Comparison of ENCODE assay signal across 11 cellular contexts in the genomic region with DNA sequence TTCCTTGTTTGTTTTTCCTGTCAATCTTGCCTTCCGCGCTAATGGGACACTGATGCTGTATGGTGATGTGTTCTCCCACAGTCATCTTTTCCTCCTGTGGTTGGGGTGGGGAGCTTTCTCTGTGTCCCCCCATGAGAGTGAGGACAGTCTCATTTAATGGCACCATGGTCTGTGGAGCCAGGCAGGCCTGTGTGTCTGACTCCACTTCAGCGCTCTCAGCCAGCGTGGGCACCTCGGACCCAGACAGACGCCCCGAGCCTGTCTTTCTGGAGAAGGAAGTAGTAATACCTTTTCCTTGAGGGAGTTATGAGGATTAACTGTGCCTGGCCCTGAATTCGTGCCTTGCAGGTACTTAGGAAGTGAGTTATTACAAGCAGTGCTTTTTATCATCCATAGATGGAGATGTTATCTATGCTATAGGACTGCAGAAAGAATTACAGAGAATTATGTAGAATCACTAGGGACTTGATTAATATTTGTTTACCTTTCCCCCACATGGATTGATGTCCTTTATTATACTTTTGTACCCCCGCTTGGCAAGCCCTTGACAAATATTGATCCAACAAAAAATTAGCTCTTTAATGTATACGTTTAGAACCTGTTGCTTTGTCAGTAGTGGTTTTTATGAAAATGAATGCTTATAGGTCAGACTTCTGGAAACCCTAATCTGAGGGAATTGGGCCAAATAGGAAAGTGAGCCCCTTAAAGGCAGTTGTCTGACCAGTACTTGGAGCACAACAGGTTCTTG.
DNase-seq lines count a peak whose midpoint lies in the region; TF ChIP-seq lines count a peak whose summit lies in the region.
"Had no signal": no experiment of that assay in that cellular context is flagged by ENCODE, and none has a peak within 500 bp of the region (broad histone marks: within the 10 kb centered on the region; RNA-seq: fewer than 3 reads in every experiment).

No MANE protein-coding gene starts in this region.

- no peaks in the 10 kb centered on the region for H3K27me3 Mint-ChIP-seq in dendritic cell treated with granulocyte-macrophage colony-stimulating factor and Interleukin-4, amounts not matched to agents 40 ng/mL and 50 ng/mL, for 4 days

- no peaks in the 10 kb centered on the region for H3K9me3 Mint-ChIP-seq in dendritic cell treated with granulocyte-macrophage colony-stimulating factor and Interleukin-4, amounts not matched to agents 40 ng/mL and 50 ng/mL, for 4 days
- H3K9me3 Mint-ChIP-seq: immature natural killer cell had no signal

- peaks cover 100% of the 10 kb centered on the region for H4K20me1 ChIP-seq in BLaER1

- peak; percentile 75 for DNase-seq in NCI-H1417 treated with DMSO at 0.1 percent for 48 hours (lab: John Stamatoyannopoulos, UW)
- no peak for DNase-seq in neuronal stem cell (ENCODE audit: low spot score)
- no peak for DNase-seq in BE2C
- DNase-seq in stimulated activated naive CD4-positive, alpha-beta T cell treated with Interleukin-2 at 50 U/mL for 16 hours (lab: John Stamatoyannopoulos, UW) = no peak
- no peak for DNase-seq in NCI-H446 (lab: John Stamatoyannopoulos, UW)
- DNase-seq in COLO829 (ENCODE audit: low spot score) = no peak
- DNase-seq: immature natural killer cell; NCI-H510A treated with DMSO at 0.1 percent for 48 hours; stimulated activated CD4-positive, alpha-beta T cell treated with anti-CD3 and anti-CD28 coated beads, Interleukin-4, amount 100 ng/mL, for 4 hours had no signal

- no CpG with 5 or more reads among the region's 10 CpGs for WGBS in neuronal stem cell (ENCODE audit: extremely low coverage in 2 of 2, insufficient read length in 2 of 2, insufficient replicate concordance in 1 of 2), 2 donors

- H3K27ac Mint-ChIP-seq in dendritic cell treated with granulocyte-macrophage colony-stimulating factor and Interleukin-4, amounts not matched to agents 40 ng/mL and 50 ng/mL, for 4 days = peak overlapping the region; percentile 3

- peaks cover 6% of the 10 kb centered on the region for H3K36me3 Mint-ChIP-seq in dendritic cell treated with granulocyte-macrophage colony-stimulating factor and Interleukin-4, amounts not matched to agents 40 ng/mL and 50 ng/mL, for 4 days (ENCODE audit: low read depth)
- H3K36me3 Mint-ChIP-seq: immature natural killer cell had no signal

- no peaks in the 10 kb centered on the region for H3K36me3 ChIP-seq in BLaER1
- no peaks in the 10 kb centered on the region for H3K36me3 ChIP-seq in neuronal stem cell (replicated peaks in 1 of 2; ENCODE audit: control insufficient read depth in 2 of 2, insufficient read depth in 2 of 2, low read length in 2 of 2)
- no peaks in the 10 kb centered on the region for H3K36me3 ChIP-seq in BE2C

- no peak overlapping the region for H3K4me3 Mint-ChIP-seq in dendritic cell treated with granulocyte-macrophage colony-stimulating factor and Interleukin-4, amounts not matched to agents 40 ng/mL and 50 ng/mL, for 4 days

- H2BK120ac ChIP-seq in neuronal stem cell (ENCODE audit: low read depth, low read length) = no peak overlapping the region

- H3K18ac ChIP-seq in neuronal stem cell (ENCODE audit: low read length) = peak overlapping the region; percentile 8

- no peak for TF ChIP-seq CTCF in BE2C (IDR thresholded peaks at IDR 0.05; ENCODE audit: low read depth, low read length)

- peak overlapping the region; percentile 25 for H2AK5ac ChIP-seq in neuronal stem cell (ENCODE audit: low read depth, low read length)

- no peak overlapping the region for H3K4me3 ChIP-seq in BLaER1
- no peak overlapping the region for H3K4me3 ChIP-seq in neuronal stem cell (ENCODE audit: low read length in 2 of 2)
- no peak overlapping the region for H3K4me3 ChIP-seq in BE2C (ENCODE audit: low read depth, low read length)

- no peak overlapping the region for H4K8ac ChIP-seq in neuronal stem cell (ENCODE audit: low read depth, low read length)

- H2BK15ac ChIP-seq in neuronal stem cell (ENCODE audit: low read length) = no peak overlapping the region

- H2BK5ac ChIP-seq in neuronal stem cell (ENCODE audit: low read length) = no peak overlapping the region

- no peak overlapping the region for H2BK12ac ChIP-seq in neuronal stem cell (ENCODE audit: low read length)

- no peak overlapping the region for H3K14ac ChIP-seq in neuronal stem cell (ENCODE audit: low read length)

- peaks cover 56% of the 10 kb centered on the region for H3K4me1 Mint-ChIP-seq in dendritic cell treated with granulocyte-macrophage colony-stimulating factor and Interleukin-4, amounts not matched to agents 40 ng/mL and 50 ng/mL, for 4 days (ENCODE audit: low read depth)

- peaks cover 4% of the 10 kb centered on the region for H3K79me1 ChIP-seq in neuronal stem cell (ENCODE audit: low read depth, low read length)

- H3K4me2 ChIP-seq in BLaER1 (peak overlapping the region; percentile 55), neuronal stem cell (ENCODE audit: insufficient read depth, low read length, poor library complexity, severe bottlenecking) (no peak overlapping the region)

- H3K27me3 ChIP-seq in BLaER1 (no peaks in the 10 kb centered on the region), neuronal stem cell (ENCODE audit: control insufficient read depth in 3 of 3, insufficient read depth in 3 of 3, low read depth in 1 of 3, low read length in 3 of 3) (no peaks in the 10 kb centered on the region), BE2C (no peaks in the 10 kb centered on the region)

- H3K4ac ChIP-seq in neuronal stem cell (ENCODE audit: low read length) = no peak overlapping the region

- peak overlapping the region; percentile 8; the same call in 1 of the 2 replicates for H3K9ac ChIP-seq in BLaER1
- no peak overlapping the region for H3K9ac ChIP-seq in neuronal stem cell (ENCODE audit: low read depth, low read length, poor library complexity)

- peaks cover 94% of the 10 kb centered on the region for H3K4me1 ChIP-seq in BLaER1
- H3K4me1 ChIP-seq in neuronal stem cell (ENCODE audit: control insufficient read depth in 2 of 2, insufficient read depth in 1 of 2, low read depth in 1 of 2, low read length in 2 of 2) = peaks cover 28 to 53% of the 10 kb centered on the region in 2 donors
- peaks cover 53% of the 10 kb centered on the region for H3K4me1 ChIP-seq in BE2C

- no peak overlapping the region for H2AFZ ChIP-seq in neuronal stem cell (ENCODE audit: low read length)

- no peak overlapping the region for H3K23ac ChIP-seq in neuronal stem cell (ENCODE audit: low read depth, low read length, poor library complexity)

- H4K91ac ChIP-seq in neuronal stem cell (ENCODE audit: low read depth, low read length, poor library complexity) = no peak overlapping the region

- H3K27ac ChIP-seq in BLaER1 (no peak overlapping the region), neuronal stem cell (replicated peaks; ENCODE audit: low read length) (no peak overlapping the region)

- no peaks in the 10 kb centered on the region for H3K9me3 ChIP-seq in BLaER1
- no peaks in the 10 kb centered on the region for H3K9me3 ChIP-seq in neuronal stem cell (replicated peaks in 1 of 2; ENCODE audit: control insufficient read depth in 2 of 2, insufficient read depth in 1 of 2, low read depth in 1 of 2, low read length in 2 of 2)
- no peaks in the 10 kb centered on the region for H3K9me3 ChIP-seq in BE2C

- intact Hi-C loops in dendritic cell treated with granulocyte-macrophage colony-stimulating factor and Interleukin-4, amounts not matched to agents 40 ng/mL and 50 ng/mL, for 4 days (cut with micrococcal nuclease) = no loop called here
